ENCODE assay signal across 20 cellular contexts in genomic region chr4:89357346-89357745, GRCh38.
"Had no signal": no experiment of that assay in that cellular context is flagged by ENCODE, and none has a peak within 500 bp of the region (broad histone marks: within the 10 kb centered on the region; RNA-seq: fewer than 3 reads in every experiment).

No MANE protein-coding gene starts in this region.

- DNase-seq: activated CD4-positive, alpha-beta T cell treated with anti-CD3 and anti-CD28 coated beads, Interleukin-2, amount 10 ng/mL, durations not matched to agents 7 days and 5 days; activated CD4-positive, CD25-positive, alpha-beta regulatory T cell treated with anti-CD3 and anti-CD28 coated beads, Interleukin-2, amount 50 U/mL, for 72 hours; activated CD8-positive, alpha-beta T cell treated with anti-CD3 and anti-CD28 coated beads, Interleukin-2, amount 10 ng/mL, durations not matched to agents 7 days and 5 days; activated gamma-delta T cell; activated naive CD4-positive, alpha-beta T cell treated with anti-CD3 and anti-CD28 coated beads, Interleukin-2, amount 50 U/mL, for 16 hours; activated naive CD8-positive, alpha-beta T cell treated with anti-CD3 and anti-CD28 coated beads, Interleukin-2, amount 50 U/mL, for 24 hours; cerebellar nuclear complex; left colon; ovary; psoas muscle; stimulated activated CD4-positive, alpha-beta T cell treated with anti-CD3 and anti-CD28 coated beads, Interleukin-4, amount 100 ng/mL, for 4 hours; stimulated activated naive CD8-positive, alpha-beta T cell treated with anti-CD3 and anti-CD28 coated beads, Interleukin-15, Interleukin-2, amounts not matched to agents 100 U/mL and 50 U/mL, for 24 hours; substantia nigra; tibial artery; WERI-Rb-1 had no signal

- H3K4me1 Mint-ChIP-seq: activated CD4-positive, alpha-beta T cell treated with anti-CD3 and anti-CD28 coated beads, Interleukin-2, amount 10 ng/mL, durations not matched to agents 7 days and 5 days; activated naive CD8-positive, alpha-beta T cell treated with anti-CD3 and anti-CD28 coated beads, Interleukin-2, amount 50 U/mL, for 24 hours; memory B cell had no signal

- H3K4me3 Mint-ChIP-seq: activated CD4-positive, alpha-beta T cell treated with anti-CD3 and anti-CD28 coated beads, Interleukin-2, amount 10 ng/mL, durations not matched to agents 7 days and 5 days; activated CD8-positive, alpha-beta T cell treated with anti-CD3 and anti-CD28 coated beads, Interleukin-2, amount 10 ng/mL, durations not matched to agents 7 days and 5 days; activated naive CD8-positive, alpha-beta T cell treated with anti-CD3 and anti-CD28 coated beads, Interleukin-2, amount 50 U/mL, for 24 hours; activated T-helper 1 cell treated with anti-CD3 and anti-CD28 coated beads, Interleukin-12 subunit alpha, Interleukin-12 subunit beta, Interleukin-2, Interleukin-4 antibody, amounts not matched to agents 30 ng/mL and 10 ng/mL and 1 ng/mL, durations not matched to agents 14 hours and 24 hours and 36 hours; memory B cell; natural killer cell treated with Interleukin-12 subunit alpha and Interleukin-12 subunit beta and Interleukin-15 and Interleukin-18, amount 100 ng/mL, for 72 hours had no signal

- ATAC-seq: activated CD8-positive, alpha-beta T cell treated with anti-CD3 and anti-CD28 coated beads, Interleukin-2, amount 10 ng/mL, durations not matched to agents 7 days and 5 days; activated naive CD8-positive, alpha-beta T cell treated with anti-CD3 and anti-CD28 coated beads, Interleukin-2, amount 50 U/mL, for 24 hours; gastroesophageal sphincter; heart left ventricle; left colon; natural killer cell treated with Interleukin-12 subunit alpha and Interleukin-12 subunit beta and Interleukin-15 and Interleukin-18, amount 100 ng/mL, for 72 hours; psoas muscle; stimulated activated naive CD8-positive, alpha-beta T cell treated with anti-CD3 and anti-CD28 coated beads, Interleukin-15, Interleukin-2, amounts not matched to agents 100 U/mL and 50 U/mL, for 24 hours had no signal

- H3K27ac Mint-ChIP-seq: activated CD4-positive, alpha-beta T cell treated with anti-CD3 and anti-CD28 coated beads, Interleukin-2, amount 10 ng/mL, durations not matched to agents 7 days and 5 days; activated CD8-positive, alpha-beta T cell treated with anti-CD3 and anti-CD28 coated beads, Interleukin-2, amount 10 ng/mL, durations not matched to agents 7 days and 5 days; activated naive CD8-positive, alpha-beta T cell treated with anti-CD3 and anti-CD28 coated beads, Interleukin-2, amount 50 U/mL, for 24 hours; activated T-helper 1 cell treated with anti-CD3 and anti-CD28 coated beads, Interleukin-12 subunit alpha, Interleukin-12 subunit beta, Interleukin-2, Interleukin-4 antibody, amounts not matched to agents 30 ng/mL and 10 ng/mL and 1 ng/mL, durations not matched to agents 14 hours and 24 hours and 36 hours; memory B cell; natural killer cell treated with Interleukin-12 subunit alpha and Interleukin-12 subunit beta and Interleukin-15 and Interleukin-18, amount 100 ng/mL, for 72 hours had no signal

- H3K9me3 Mint-ChIP-seq: activated naive CD8-positive, alpha-beta T cell treated with anti-CD3 and anti-CD28 coated beads, Interleukin-2, amount 50 U/mL, for 24 hours; activated T-helper 1 cell treated with anti-CD3 and anti-CD28 coated beads, Interleukin-12 subunit alpha, Interleukin-12 subunit beta, Interleukin-2, Interleukin-4 antibody, amounts not matched to agents 30 ng/mL and 10 ng/mL and 1 ng/mL, durations not matched to agents 14 hours and 24 hours and 36 hours; memory B cell; natural killer cell treated with Interleukin-12 subunit alpha and Interleukin-12 subunit beta and Interleukin-15 and Interleukin-18, amount 100 ng/mL, for 72 hours had no signal
